In the genomic region with DNA sequence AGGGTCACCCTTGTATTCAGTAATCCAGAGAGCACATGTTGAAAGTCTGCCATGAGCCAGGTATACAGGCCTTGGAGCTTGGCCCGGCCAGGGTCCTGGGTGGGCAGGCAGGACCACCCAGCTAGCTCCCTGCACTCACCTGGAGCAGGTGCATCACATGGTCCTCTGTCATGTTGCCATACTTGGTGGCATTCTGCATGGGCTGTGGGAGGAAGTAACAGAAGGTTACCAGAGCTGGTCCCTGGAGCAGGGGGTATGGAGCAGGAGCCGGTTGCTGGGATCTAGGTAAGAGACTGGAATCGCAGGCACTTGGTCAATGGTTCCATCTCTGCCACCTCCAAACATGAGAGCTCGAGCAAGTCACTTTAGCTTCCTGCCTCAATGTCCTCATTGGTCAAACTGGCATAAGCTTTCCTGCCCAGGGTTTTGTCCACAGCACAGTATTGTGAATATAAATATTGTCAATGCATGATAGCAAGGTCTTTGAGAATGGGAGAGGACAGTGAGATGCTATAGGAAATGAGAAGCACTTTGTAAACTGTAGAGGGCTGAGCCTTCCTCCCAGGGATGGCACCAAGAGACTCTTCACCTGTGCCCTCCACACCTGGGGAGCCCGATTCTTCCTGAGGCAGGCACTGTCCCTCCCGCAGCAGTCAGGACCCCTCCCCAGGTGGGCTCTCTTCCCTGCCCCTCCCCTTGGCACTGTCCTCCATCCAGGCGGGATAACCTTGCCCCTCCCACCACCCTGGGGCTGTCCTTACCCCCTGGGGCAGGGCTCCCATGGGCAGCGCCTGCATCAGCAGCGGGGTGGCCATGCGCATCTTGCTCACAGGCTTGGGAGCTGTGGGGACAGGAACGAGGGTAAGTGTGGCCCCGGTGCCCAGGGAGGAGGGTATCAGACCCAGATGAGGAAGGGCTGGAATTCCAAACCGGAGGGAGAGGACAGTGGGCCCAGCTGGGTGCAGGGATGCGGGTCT, we compare ENCODE assay signal across 19 cellular contexts. TPM values are rescaled to one million over a fixed set of nuclear protein-coding genes. Genes with fewer than 3 reads are reported as not detected.
DNase-seq lines count a peak whose midpoint lies in the region; ATAC-seq and TF ChIP-seq lines count a peak whose summit lies in the region.
"Had no signal": no experiment of that assay in that cellular context is flagged by ENCODE, and none has a peak within 500 bp of the region (broad histone marks: within the 10 kb centered on the region; RNA-seq: fewer than 3 reads in every experiment).

No MANE protein-coding gene starts in this region.

- peaks cover 57% of the 10 kb centered on the region for H3K4me1 ChIP-seq in OCI-LY7 (ENCODE audit: insufficient read depth, low read length, poor library complexity, severe bottlenecking)
- peaks cover 0 to 14% (median 9%) of the 10 kb centered on the region in 4 donors for H3K4me1 ChIP-seq in tibial artery

- H3K4me1 Mint-ChIP-seq in CD14-positive monocyte (peaks cover 38% of the 10 kb centered on the region), Calu3 (ENCODE audit: low read depth, unreplicated experiment) (peaks cover 17% of the 10 kb centered on the region), naive B cell (peaks cover 74 to 82% (median 82%) of the 10 kb centered on the region in 3 donors)

- CTCF ChIA-PET in Calu3 (lab: Charles Lee): no interaction called here
- CTCF ChIA-PET in OCI-LY7 (lab: Charles Lee; ENCODE audit: unreplicated experiment): interaction anchor here (0.6 kb wide), 1 partner anchor 108 kb away, joined by 5 read pairs; no protein-coding TSS in a partner anchor

- H3K27me3 Mint-ChIP-seq in CD14-positive monocyte (ENCODE audit: low read depth in 3 of 3) (peaks cover 0 to 12% (median 0%) of the 10 kb centered on the region in 3 donors), Calu3 (ENCODE audit: unreplicated experiment) (no peaks in the 10 kb centered on the region), naive B cell (peaks cover 0 to 13% (median 9%) of the 10 kb centered on the region in 3 donors)

- intact Hi-C loops in CD14-positive monocyte (cut with micrococcal nuclease): no loop called here
- intact Hi-C loops in Calu3 (cut with micrococcal nuclease; ENCODE audit: unreplicated experiment): no loop called here
- intact Hi-C loops in OCI-LY7 (cut with micrococcal nuclease; ENCODE audit: unreplicated experiment): no loop called here
- intact Hi-C loops in tibial artery (cut with DNase I; ENCODE audit: low total_unique reads): no loop called here

- H3K9me3 ChIP-seq in OCI-LY7 (ENCODE audit: low read length) (no peaks in the 10 kb centered on the region), tibial artery (no peaks in the 10 kb centered on the region)
- H3K9me3 ChIP-seq: body of pancreas, ovary, suprapubic skin had no signal

- H3K9me3 Mint-ChIP-seq in CD14-positive monocyte (peaks cover 0 to 3% (median 0%) of the 10 kb centered on the region in 7 donors), Calu3 (ENCODE audit: low read depth, unreplicated experiment) (no peaks in the 10 kb centered on the region), naive B cell (peaks cover 0 to 8% (median 0%) of the 10 kb centered on the region in 7 donors)
- H3K9me3 Mint-ChIP-seq: activated naive CD4-positive, alpha-beta T cell treated with anti-CD3 and anti-CD28 coated beads for 36 hours had no signal

- H3K9me2 ChIP-seq in OCI-LY7 (ENCODE audit: insufficient read depth, low read length): no peaks in the 10 kb centered on the region

- peaks cover 27% of the 10 kb centered on the region for H4K20me1 ChIP-seq in OCI-LY7 (ENCODE audit: insufficient read depth, low read length)

- no peaks in the 10 kb centered on the region for H3K27me3 ChIP-seq in tibial artery
- H3K27me3 ChIP-seq: body of pancreas, ovary, suprapubic skin had no signal

- H3K4me3 ChIP-seq in OCI-LY7 (ENCODE audit: low read depth, low read length, poor library complexity, severe bottlenecking) (no peak overlapping the region), tibial artery (no peak overlapping the region)
- H3K4me3 ChIP-seq: body of pancreas, ovary, suprapubic skin had no signal

- H3K4me3 Mint-ChIP-seq in CD14-positive monocyte (peak overlapping the region in 1 of 2 donors; percentile 27), Calu3 (ENCODE audit: low read depth, unreplicated experiment) (no peak overlapping the region), naive B cell (peak overlapping the region; percentile 90 to 100 (median 96))
- H3K4me3 Mint-ChIP-seq: activated naive CD4-positive, alpha-beta T cell treated with anti-CD3 and anti-CD28 coated beads for 36 hours had no signal

- H3K27ac Mint-ChIP-seq in CD14-positive monocyte: peak overlapping the region in 6 of 7 donors; percentile 65 to 99 (median 70)
- H3K27ac Mint-ChIP-seq in Calu3 (ENCODE audit: unreplicated experiment): peak overlapping the region; percentile 31
- H3K27ac Mint-ChIP-seq in naive B cell: peak overlapping the region; percentile 93 to 100 (median 100)
- H3K27ac Mint-ChIP-seq: activated naive CD4-positive, alpha-beta T cell treated with anti-CD3 and anti-CD28 coated beads for 36 hours had no signal

- TF ChIP-seq CTCF in CD14-positive monocyte (IDR thresholded peaks at IDR 0.05) (no peak), Calu3 (IDR thresholded peaks at IDR 0.05; ENCODE audit: unreplicated experiment) (no peak), OCI-LY7 (conservative IDR thresholded peaks at IDR 0.05; ENCODE audit: low read length) (no peak), tibial artery (IDR thresholded peaks at IDR 0.05) (no peak)

- H3K36me3 Mint-ChIP-seq in CD14-positive monocyte (peaks cover 79 to 97% of the 10 kb centered on the region in 2 donors), Calu3 (ENCODE audit: insufficient read depth, unreplicated experiment) (peaks cover 74% of the 10 kb centered on the region), naive B cell (peaks cover 38 to 42% of the 10 kb centered on the region in 2 donors)

- POLR2A ChIA-PET in OCI-LY7 (lab: Charles Lee): interaction anchor here (1.0 kb wide), 1 partner anchor 10 kb away, joined by 7 read pairs; no protein-coding TSS in a partner anchor

- BruUV-seq in Calu3 (replicated peaks; lab: Mats Ljungman, UMichigan): no TSS peak
- no TSS peak for BruUV-seq in OCI-LY7 (replicated peaks; lab: Mats Ljungman, UMichigan)

- H3K27ac ChIP-seq in OCI-LY7 (ENCODE audit: low read depth, low read length, poor library complexity, severe bottlenecking) (peak overlapping the region; percentile 29), tibial artery (no peak overlapping the region)
- H3K27ac ChIP-seq: body of pancreas, ovary, suprapubic skin, WERI-Rb-1 had no signal

- DNase-seq in CD14-positive monocyte (ENCODE audit: low spot score): peak; percentile 43
- no peak for DNase-seq in Calu3
- DNase-seq in OCI-LY7 (ENCODE audit: low spot score): no peak
- peak; percentile 57 for DNase-seq in naive B cell
- DNase-seq in HCEC 1CT: no peak
- no peak for DNase-seq in tibial artery
- DNase-seq: activated naive CD4-positive, alpha-beta T cell treated with anti-CD3 and anti-CD28 coated beads for 36 hours; AML-193; body of pancreas; cortex of kidney; foreskin melanocyte; left cardiac atrium; NCI-H1694; NCI-H345; NK-92 treated with Interleukin-12 subunit alpha and Interleukin-12 subunit beta, amount 100 ng/mL, for 24 hours; ovary; WERI-Rb-1 had no signal

- H3K79me2 ChIP-seq in OCI-LY7 (ENCODE audit: insufficient read depth, low read depth, low read length): peaks cover 56% of the 10 kb centered on the region

- ATAC-seq in naive B cell (ENCODE audit: low read depth in 2 of 2) (no peak), GM18873 (IDR thresholded peaks at IDR 0.05; ENCODE audit: low FRiP score, unreplicated experiment) (no peak)
- ATAC-seq: body of pancreas, left cardiac atrium had no signal

- H3K36me3 ChIP-seq in OCI-LY7 (ENCODE audit: insufficient read depth, low read length): peaks cover 99% of the 10 kb centered on the region
- H3K36me3 ChIP-seq in tibial artery: peaks cover 0 to 20% (median 15%) of the 10 kb centered on the region in 3 donors
- H3K36me3 ChIP-seq: ovary had no signal

- H2AFZ ChIP-seq in OCI-LY7 (ENCODE audit: low read length): no peak overlapping the region

- H3K4me2 ChIP-seq in OCI-LY7 (ENCODE audit: low read length): peak overlapping the region; percentile 94

RNA-seq across cellular contexts. Expression of gene CD74, which starts 6.3 kb away (rescaled TPM):
- polyA plus RNA-seq in CD14-positive monocyte: 1,000 to 10,000 TPM; 3,498 to 4,939 TPM
- 773 and 1,091 TPM in 2 replicates for total RNA-seq in Calu3 (2022)
- total RNA-seq in OCI-LY7 (2014; rRNA removed; shearing (Covaris generic)): 2,446 and 3,686 TPM in 2 replicates
- 1,759 and 1,769 TPM in 2 replicates for total RNA-seq in OCI-LY7 (2022)
- polyA plus RNA-seq in naive B cell (ENCODE audit: low read depth in 6 of 6): over 10,000 TPM; 22,737 to 35,313 (median 25,671) TPM

RNA-seq across cellular contexts. Expression of gene RPS14, which starts 43.1 kb away (rescaled TPM):
- 1,000 to 10,000 TPM; 2,768 to 3,499 TPM for polyA plus RNA-seq in CD14-positive monocyte
- total RNA-seq in Calu3 (2022): 2,194 and 2,330 TPM in 2 replicates
- total RNA-seq in OCI-LY7 (2014; rRNA removed; shearing (Covaris generic)): 2,281 and 2,351 TPM in 2 replicates
- 2,284 and 2,304 TPM in 2 replicates for total RNA-seq in OCI-LY7 (2022)
- polyA plus RNA-seq in naive B cell (ENCODE audit: low read depth in 6 of 6): 1,000 to 10,000 TPM; 4,594 to 6,671 (median 5,653) TPM

RNA-seq across cellular contexts. Expression of gene TCOF1, which starts 48.9 kb away (rescaled TPM):
- polyA plus RNA-seq in CD14-positive monocyte: 1 to 10 TPM; 1.4 to 2.3 TPM
- total RNA-seq in Calu3 (2022): 96.1 and 106 TPM in 2 replicates
- total RNA-seq in OCI-LY7 (2014; rRNA removed; shearing (Covaris generic)): 61.3 and 62.9 TPM in 2 replicates
- 104 and 108 TPM in 2 replicates for total RNA-seq in OCI-LY7 (2022)
- 10 to 100 TPM in 2 of 6 donors, 1 to 10 TPM in 4; 5.1 to 31.2 (median 9.3) TPM for polyA plus RNA-seq in naive B cell (ENCODE audit: low read depth in 6 of 6)

Comparison
In these comparisons a context has a peak if more than half of its experiments do, and no peak if none do; other contexts are left out.
1. DNase-seq: peak in CD14-positive monocyte (single experiment) and naive B cell (single experiment); none in Calu3 (single experiment), OCI-LY7 (single experiment), HCEC 1CT (single experiment) and tibial artery (0 of 2).
2. H3K27ac Mint-ChIP-seq: peak in every context shown above with its lines; median percentile 100 in naive B cell; 70 in CD14-positive monocyte; 31 in Calu3.